Comparison of ENCODE assay signal across 1 cellular context in the genomic region with DNA sequence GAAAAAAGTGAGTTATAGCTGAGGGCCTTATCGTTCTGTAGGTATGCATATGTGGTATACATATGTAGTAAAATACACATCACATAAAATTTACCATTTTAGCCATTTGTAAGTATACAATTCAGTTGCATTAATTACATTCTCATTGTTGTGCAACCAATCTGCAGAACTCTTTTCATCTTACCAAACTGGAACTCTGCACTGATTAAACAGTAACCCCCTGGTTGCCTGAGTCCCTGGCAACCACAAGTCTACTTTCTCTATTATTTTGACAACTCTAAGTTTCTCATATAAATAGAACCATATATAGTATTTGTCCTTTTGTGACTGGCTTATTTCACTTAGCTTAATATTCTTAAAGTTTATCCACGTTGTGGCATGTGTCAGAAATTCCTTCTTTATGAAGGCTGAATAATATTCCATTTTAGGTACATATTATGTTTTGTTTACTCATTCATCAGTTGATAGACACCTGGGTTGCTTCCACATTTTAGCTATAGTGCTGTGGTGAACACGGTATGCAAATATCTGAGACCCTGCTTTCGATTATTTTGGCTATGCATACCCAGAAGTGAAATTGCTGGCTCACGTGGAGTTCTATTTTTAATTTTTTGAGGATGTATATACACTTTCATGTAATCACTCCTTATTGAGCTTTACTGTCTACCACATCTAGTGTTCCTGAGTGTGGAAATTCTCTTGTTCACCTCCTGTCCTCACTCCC.
TF ChIP-seq lines count a peak whose summit lies in the region.

No MANE protein-coding gene starts in this region.

TF ChIP-seq in GM12878, 131 proteins besides CTCF, POLR2A, EP300 and RAD21 (continued from another document and continues in another):
- TF ChIP-seq, protein P1, sequence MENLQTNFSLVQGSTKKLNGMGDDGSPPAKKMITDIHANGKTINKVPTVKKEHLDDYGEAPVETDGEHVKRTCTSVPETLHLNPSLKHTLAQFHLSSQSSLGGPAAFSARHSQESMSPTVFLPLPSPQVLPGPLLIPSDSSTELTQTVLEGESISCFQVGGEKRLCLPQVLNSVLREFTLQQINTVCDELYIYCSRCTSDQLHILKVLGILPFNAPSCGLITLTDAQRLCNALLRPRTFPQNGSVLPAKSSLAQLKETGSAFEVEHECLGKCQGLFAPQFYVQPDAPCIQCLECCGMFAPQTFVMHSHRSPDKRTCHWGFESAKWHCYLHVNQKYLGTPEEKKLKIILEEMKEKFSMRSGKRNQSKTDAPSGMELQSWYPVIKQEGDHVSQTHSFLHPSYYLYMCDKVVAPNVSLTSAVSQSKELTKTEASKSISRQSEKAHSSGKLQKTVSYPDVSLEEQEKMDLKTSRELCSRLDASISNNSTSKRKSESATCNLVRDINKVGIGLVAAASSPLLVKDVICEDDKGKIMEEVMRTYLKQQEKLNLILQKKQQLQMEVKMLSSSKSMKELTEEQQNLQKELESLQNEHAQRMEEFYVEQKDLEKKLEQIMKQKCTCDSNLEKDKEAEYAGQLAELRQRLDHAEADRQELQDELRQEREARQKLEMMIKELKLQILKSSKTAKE (IDR thresholded peaks at IDR 0.05; ENCODE audit: low read depth, poor library complexity, severe bottlenecking) = peak; percentile 67
- TF ChIP-seq SMARCA5 (IDR thresholded peaks at IDR 0.05) (no peak), JUNB (IDR thresholded peaks at IDR 0.05) (no peak), EZH2 (IDR thresholded peaks at IDR 0.05; ENCODE audit: borderline replicate concordance, control insufficient read depth, low read depth, low read length) (no peak), MEF2A (IDR thresholded peaks at IDR 0.05; ENCODE audit: insufficient read depth, low read depth, low read length) (peak; percentile 50; the same call in 1 of the 2 replicates), SPI1 (IDR thresholded peaks at IDR 0.05; ENCODE audit: borderline replicate concordance, insufficient read depth, low read depth, low read length) (no peak), CBFB (IDR thresholded peaks at IDR 0.05; ENCODE audit: low read depth) (no peak), SRF (IDR thresholded peaks at IDR 0.05; ENCODE audit: low read depth in 2 of 2, low read length in 2 of 2) (no peak), DPF2 (IDR thresholded peaks at IDR 0.05) (no peak), ZNF217 (IDR thresholded peaks at IDR 0.05) (0 out of 2 replicates have a peak, but pooled peaks have one; percentile 2), ETV6 (conservative IDR thresholded peaks at IDR 0.05 in 1 of 2, IDR thresholded peaks at IDR 0.05 in 1 of 2; ENCODE audit: borderline replicate concordance in 1 of 2, low read depth in 1 of 2) (no peak), NRF1 (conservative IDR thresholded peaks at IDR 0.05; ENCODE audit: low read depth, low read length) (no peak), CREM (IDR thresholded peaks at IDR 0.05; ENCODE audit: low read depth) (no peak), SMAD5 (IDR thresholded peaks at IDR 0.05; ENCODE audit: low read depth) (no peak), TCF12 (IDR thresholded peaks at IDR 0.05; ENCODE audit: low read depth, low read length) (no peak), NR2C1 (IDR thresholded peaks at IDR 0.05) (no peak), RAD51 (IDR thresholded peaks at IDR 0.05) (no peak; the same call in 1 of the 2 replicates), BACH1 (IDR thresholded peaks at IDR 0.05; ENCODE audit: borderline replicate concordance) (no peak), IKZF1 (conservative IDR thresholded peaks at IDR 0.05) (0 out of 2 replicates have a peak, but pooled peaks have one; percentile 35), SUPT20H (IDR thresholded peaks at IDR 0.05; ENCODE audit: borderline replicate concordance, control insufficient read depth, low read depth, low read length) (no peak), BHLHE40 (IDR thresholded peaks at IDR 0.05; ENCODE audit: borderline replicate concordance in 1 of 2, low read depth in 2 of 2, low read length in 1 of 2) (peak; percentile 80 to 87), IKZF2 (IDR thresholded peaks at IDR 0.05) (peak; percentile 26 to 63; a peak in 2 of 4 replicates), POU2F2 (IDR thresholded peaks at IDR 0.05; ENCODE audit: borderline replicate concordance, low read depth, low read length) (peak; percentile 94), HCFC1 (IDR thresholded peaks at IDR 0.05; ENCODE audit: low read length) (no peak), ZSCAN29 (IDR thresholded peaks at IDR 0.05) (no peak), ZNF207 (IDR thresholded peaks at IDR 0.05; ENCODE audit: borderline replicate concordance) (no peak), STAT1 (conservative IDR thresholded peaks at IDR 0.05) (no peak), CBX5 (IDR thresholded peaks at IDR 0.05; ENCODE audit: low read depth) (no peak), RB1 (IDR thresholded peaks at IDR 0.05; ENCODE audit: borderline replicate concordance) (no peak), SUZ12 (IDR thresholded peaks at IDR 0.05; ENCODE audit: unreplicated experiment) (no peak)
- TF ChIP-seq, protein P2, sequence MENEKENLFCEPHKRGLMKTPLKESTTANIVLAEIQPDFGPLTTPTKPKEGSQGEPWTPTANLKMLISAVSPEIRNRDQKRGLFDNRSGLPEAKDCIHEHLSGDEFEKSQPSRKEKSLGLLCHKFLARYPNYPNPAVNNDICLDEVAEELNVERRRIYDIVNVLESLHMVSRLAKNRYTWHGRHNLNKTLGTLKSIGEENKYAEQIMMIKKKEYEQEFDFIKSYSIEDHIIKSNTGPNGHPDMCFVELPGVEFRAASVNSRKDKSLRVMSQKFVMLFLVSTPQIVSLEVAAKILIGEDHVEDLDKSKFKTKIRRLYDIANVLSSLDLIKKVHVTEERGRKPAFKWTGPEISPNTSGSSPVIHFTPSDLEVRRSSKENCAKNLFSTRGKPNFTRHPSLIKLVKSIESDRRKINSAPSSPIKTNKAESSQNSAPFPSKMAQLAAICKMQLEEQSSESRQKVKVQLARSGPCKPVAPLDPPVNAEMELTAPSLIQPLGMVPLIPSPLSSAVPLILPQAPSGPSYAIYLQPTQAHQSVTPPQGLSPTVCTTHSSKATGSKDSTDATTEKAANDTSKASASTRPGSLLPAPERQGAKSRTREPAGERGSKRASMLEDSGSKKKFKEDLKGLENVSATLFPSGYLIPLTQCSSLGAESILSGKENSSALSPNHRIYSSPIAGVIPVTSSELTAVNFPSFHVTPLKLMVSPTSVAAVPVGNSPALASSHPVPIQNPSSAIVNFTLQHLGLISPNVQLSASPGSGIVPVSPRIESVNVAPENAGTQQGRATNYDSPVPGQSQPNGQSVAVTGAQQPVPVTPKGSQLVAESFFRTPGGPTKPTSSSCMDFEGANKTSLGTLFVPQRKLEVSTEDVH (IDR thresholded peaks at IDR 0.05; ENCODE audit: low read depth, partially characterized antibody) = no peak
- TF ChIP-seq, protein P3, sequence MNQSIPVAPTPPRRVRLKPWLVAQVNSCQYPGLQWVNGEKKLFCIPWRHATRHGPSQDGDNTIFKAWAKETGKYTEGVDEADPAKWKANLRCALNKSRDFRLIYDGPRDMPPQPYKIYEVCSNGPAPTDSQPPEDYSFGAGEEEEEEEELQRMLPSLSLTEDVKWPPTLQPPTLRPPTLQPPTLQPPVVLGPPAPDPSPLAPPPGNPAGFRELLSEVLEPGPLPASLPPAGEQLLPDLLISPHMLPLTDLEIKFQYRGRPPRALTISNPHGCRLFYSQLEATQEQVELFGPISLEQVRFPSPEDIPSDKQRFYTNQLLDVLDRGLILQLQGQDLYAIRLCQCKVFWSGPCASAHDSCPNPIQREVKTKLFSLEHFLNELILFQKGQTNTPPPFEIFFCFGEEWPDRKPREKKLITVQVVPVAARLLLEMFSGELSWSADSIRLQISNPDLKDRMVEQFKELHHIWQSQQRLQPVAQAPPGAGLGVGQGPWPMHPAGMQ (IDR thresholded peaks at IDR 0.05; ENCODE audit: borderline replicate concordance) = no peak
- TF ChIP-seq, protein P4, sequence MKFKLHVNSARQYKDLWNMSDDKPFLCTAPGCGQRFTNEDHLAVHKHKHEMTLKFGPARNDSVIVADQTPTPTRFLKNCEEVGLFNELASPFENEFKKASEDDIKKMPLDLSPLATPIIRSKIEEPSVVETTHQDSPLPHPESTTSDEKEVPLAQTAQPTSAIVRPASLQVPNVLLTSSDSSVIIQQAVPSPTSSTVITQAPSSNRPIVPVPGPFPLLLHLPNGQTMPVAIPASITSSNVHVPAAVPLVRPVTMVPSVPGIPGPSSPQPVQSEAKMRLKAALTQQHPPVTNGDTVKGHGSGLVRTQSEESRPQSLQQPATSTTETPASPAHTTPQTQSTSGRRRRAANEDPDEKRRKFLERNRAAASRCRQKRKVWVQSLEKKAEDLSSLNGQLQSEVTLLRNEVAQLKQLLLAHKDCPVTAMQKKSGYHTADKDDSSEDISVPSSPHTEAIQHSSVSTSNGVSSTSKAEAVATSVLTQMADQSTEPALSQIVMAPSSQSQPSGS (IDR thresholded peaks at IDR 0.05; ENCODE audit: low read length) = no peak
- TF ChIP-seq, protein P5, sequence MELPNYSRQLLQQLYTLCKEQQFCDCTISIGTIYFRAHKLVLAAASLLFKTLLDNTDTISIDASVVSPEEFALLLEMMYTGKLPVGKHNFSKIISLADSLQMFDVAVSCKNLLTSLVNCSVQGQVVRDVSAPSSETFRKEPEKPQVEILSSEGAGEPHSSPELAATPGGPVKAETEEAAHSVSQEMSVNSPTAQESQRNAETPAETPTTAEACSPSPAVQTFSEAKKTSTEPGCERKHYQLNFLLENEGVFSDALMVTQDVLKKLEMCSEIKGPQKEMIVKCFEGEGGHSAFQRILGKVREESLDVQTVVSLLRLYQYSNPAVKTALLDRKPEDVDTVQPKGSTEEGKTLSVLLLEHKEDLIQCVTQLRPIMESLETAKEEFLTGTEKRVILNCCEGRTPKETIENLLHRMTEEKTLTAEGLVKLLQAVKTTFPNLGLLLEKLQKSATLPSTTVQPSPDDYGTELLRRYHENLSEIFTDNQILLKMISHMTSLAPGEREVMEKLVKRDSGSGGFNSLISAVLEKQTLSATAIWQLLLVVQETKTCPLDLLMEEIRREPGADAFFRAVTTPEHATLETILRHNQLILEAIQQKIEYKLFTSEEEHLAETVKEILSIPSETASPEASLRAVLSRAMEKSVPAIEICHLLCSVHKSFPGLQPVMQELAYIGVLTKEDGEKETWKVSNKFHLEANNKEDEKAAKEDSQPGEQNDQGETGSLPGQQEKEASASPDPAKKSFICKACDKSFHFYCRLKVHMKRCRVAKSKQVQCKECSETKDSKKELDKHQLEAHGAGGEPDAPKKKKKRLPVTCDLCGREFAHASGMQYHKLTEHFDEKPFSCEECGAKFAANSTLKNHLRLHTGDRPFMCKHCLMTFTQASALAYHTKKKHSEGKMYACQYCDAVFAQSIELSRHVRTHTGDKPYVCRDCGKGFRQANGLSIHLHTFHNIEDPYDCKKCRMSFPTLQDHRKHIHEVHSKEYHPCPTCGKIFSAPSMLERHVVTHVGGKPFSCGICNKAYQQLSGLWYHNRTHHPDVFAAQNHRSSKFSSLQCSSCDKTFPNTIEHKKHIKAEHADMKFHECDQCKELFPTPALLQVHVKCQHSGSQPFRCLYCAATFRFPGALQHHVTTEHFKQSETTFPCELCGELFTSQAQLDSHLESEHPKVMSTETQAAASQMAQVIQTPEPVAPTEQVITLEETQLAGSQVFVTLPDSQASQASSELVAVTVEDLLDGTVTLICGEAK (IDR thresholded peaks at IDR 0.05; ENCODE audit: borderline replicate concordance) = no peak
- TF ChIP-seq, protein P6, sequence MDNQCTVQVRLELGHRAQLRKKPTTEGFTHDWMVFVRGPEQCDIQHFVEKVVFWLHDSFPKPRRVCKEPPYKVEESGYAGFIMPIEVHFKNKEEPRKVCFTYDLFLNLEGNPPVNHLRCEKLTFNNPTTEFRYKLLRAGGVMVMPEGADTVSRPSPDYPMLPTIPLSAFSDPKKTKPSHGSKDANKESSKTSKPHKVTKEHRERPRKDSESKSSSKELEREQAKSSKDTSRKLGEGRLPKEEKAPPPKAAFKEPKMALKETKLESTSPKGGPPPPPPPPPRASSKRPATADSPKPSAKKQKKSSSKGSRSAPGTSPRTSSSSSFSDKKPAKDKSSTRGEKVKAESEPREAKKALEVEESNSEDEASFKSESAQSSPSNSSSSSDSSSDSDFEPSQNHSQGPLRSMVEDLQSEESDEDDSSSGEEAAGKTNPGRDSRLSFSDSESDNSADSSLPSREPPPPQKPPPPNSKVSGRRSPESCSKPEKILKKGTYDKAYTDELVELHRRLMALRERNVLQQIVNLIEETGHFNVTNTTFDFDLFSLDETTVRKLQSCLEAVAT (IDR thresholded peaks at IDR 0.05) = no peak
- TF ChIP-seq, protein P7, sequence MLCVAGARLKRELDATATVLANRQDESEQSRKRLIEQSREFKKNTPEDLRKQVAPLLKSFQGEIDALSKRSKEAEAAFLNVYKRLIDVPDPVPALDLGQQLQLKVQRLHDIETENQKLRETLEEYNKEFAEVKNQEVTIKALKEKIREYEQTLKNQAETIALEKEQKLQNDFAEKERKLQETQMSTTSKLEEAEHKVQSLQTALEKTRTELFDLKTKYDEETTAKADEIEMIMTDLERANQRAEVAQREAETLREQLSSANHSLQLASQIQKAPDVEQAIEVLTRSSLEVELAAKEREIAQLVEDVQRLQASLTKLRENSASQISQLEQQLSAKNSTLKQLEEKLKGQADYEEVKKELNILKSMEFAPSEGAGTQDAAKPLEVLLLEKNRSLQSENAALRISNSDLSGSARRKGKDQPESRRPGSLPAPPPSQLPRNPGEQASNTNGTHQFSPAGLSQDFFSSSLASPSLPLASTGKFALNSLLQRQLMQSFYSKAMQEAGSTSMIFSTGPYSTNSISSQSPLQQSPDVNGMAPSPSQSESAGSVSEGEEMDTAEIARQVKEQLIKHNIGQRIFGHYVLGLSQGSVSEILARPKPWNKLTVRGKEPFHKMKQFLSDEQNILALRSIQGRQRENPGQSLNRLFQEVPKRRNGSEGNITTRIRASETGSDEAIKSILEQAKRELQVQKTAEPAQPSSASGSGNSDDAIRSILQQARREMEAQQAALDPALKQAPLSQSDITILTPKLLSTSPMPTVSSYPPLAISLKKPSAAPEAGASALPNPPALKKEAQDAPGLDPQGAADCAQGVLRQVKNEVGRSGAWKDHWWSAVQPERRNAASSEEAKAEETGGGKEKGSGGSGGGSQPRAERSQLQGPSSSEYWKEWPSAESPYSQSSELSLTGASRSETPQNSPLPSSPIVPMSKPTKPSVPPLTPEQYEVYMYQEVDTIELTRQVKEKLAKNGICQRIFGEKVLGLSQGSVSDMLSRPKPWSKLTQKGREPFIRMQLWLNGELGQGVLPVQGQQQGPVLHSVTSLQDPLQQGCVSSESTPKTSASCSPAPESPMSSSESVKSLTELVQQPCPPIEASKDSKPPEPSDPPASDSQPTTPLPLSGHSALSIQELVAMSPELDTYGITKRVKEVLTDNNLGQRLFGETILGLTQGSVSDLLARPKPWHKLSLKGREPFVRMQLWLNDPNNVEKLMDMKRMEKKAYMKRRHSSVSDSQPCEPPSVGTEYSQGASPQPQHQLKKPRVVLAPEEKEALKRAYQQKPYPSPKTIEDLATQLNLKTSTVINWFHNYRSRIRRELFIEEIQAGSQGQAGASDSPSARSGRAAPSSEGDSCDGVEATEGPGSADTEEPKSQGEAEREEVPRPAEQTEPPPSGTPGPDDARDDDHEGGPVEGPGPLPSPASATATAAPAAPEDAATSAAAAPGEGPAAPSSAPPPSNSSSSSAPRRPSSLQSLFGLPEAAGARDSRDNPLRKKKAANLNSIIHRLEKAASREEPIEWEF (IDR thresholded peaks at IDR 0.05; ENCODE audit: insufficient replicate concordance, low read depth, low read length) = no peak
- TF ChIP-seq, protein P8, sequence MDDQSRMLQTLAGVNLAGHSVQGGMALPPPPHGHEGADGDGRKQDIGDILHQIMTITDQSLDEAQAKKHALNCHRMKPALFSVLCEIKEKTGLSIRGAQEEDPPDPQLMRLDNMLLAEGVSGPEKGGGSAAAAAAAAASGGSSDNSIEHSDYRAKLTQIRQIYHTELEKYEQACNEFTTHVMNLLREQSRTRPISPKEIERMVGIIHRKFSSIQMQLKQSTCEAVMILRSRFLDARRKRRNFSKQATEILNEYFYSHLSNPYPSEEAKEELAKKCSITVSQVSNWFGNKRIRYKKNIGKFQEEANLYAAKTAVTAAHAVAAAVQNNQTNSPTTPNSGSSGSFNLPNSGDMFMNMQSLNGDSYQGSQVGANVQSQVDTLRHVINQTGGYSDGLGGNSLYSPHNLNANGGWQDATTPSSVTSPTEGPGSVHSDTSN (IDR thresholded peaks at IDR 0.05; ENCODE audit: insufficient replicate concordance, low read depth, low read length) = no peak
